ENCODE assay signal across 1 cellular context in genomic region chr16:10308305-10309193, GRCh38.
TF ChIP-seq lines count a peak whose summit lies in the region.

No MANE protein-coding gene starts in this region.

TF ChIP-seq in HepG2, 621 proteins besides CTCF, POLR2A, EP300 and RAD21 (continued from another document and continues in another):
- TF ChIP-seq ZNF691 (CRISPR knock-in tag; IDR thresholded peaks at IDR 0.05; ENCODE audit: borderline replicate concordance, low read depth) (0 out of 2 replicates have a peak, but pooled peaks have one; percentile 74), ZNF740 (CRISPR knock-in tag; IDR thresholded peaks at IDR 0.05) (no peak), KDM3A (CRISPR knock-in tag; IDR thresholded peaks at IDR 0.05; ENCODE audit: low read depth) (no peak; the same call in 1 of the 2 replicates), ATF5 (CRISPR knock-in tag; IDR thresholded peaks at IDR 0.05; ENCODE audit: low read depth) (0 out of 2 replicates have a peak, but pooled peaks have one; percentile 74), HOXA7 (CRISPR knock-in tag; IDR thresholded peaks at IDR 0.05) (no peak), ZNF687 (CRISPR knock-in tag; IDR thresholded peaks at IDR 0.05) (peak; percentile 52), ZNF296 (CRISPR knock-in tag; conservative IDR thresholded peaks at IDR 0.05) (no peak), BCLAF1 (IDR thresholded peaks at IDR 0.05) (no peak), NR2C2 (CRISPR knock-in tag; IDR thresholded peaks at IDR 0.05; ENCODE audit: borderline replicate concordance) (no peak), FOXJ3 (CRISPR knock-in tag; IDR thresholded peaks at IDR 0.05; ENCODE audit: borderline replicate concordance) (no peak), NKX3-1 (CRISPR knock-in tag; IDR thresholded peaks at IDR 0.05) (no peak), GABPB1 (CRISPR knock-in tag; IDR thresholded peaks at IDR 0.05) (no peak; the same call in 1 of the 2 replicates), DZIP1 (CRISPR knock-in tag; IDR thresholded peaks at IDR 0.05) (0 out of 2 replicates have a peak, but pooled peaks have one; percentile 51), MAX (IDR thresholded peaks at IDR 0.05) (peak; percentile 30; the same call in 1 of the 2 replicates), ZNF12 (CRISPR knock-in tag; IDR thresholded peaks at IDR 0.05) (peak; percentile 75), ZNF788 (CRISPR knock-in tag; IDR thresholded peaks at IDR 0.05; ENCODE audit: borderline replicate concordance) (0 out of 2 replicates have a peak, but pooled peaks have one; percentile 36), SYNCRIP (IDR thresholded peaks at IDR 0.05; ENCODE audit: insufficient read depth, low read depth, low read length) (no peak), IKZF4 (CRISPR knock-in tag; IDR thresholded peaks at IDR 0.05; ENCODE audit: borderline replicate concordance, low read depth, not compliant biosample characterization) (no peak), UBTF (CRISPR knock-in tag; IDR thresholded peaks at IDR 0.05) (0 out of 2 replicates have a peak, but pooled peaks have one; percentile 34), ZEB1 (IDR thresholded peaks at IDR 0.05; ENCODE audit: insufficient replicate concordance, low read depth) (no peak), GFI1 (CRISPR knock-in tag; IDR thresholded peaks at IDR 0.05; ENCODE audit: borderline replicate concordance) (no peak), HOXA9 (CRISPR knock-in tag; IDR thresholded peaks at IDR 0.05; ENCODE audit: borderline replicate concordance) (no peak), CENPT (CRISPR knock-in tag; IDR thresholded peaks at IDR 0.05; ENCODE audit: low read depth) (no peak), GMEB2 (CRISPR knock-in tag; IDR thresholded peaks at IDR 0.05; ENCODE audit: low read depth) (no peak), ELF1 (CRISPR knock-in tag; IDR thresholded peaks at IDR 0.05) (peak; percentile 40; the same call in 1 of the 2 replicates), ZNF160 (CRISPR knock-in tag; IDR thresholded peaks at IDR 0.05) (no peak), SP140L (CRISPR knock-in tag; IDR thresholded peaks at IDR 0.05; ENCODE audit: borderline replicate concordance) (no peak), ZMYM2 (CRISPR knock-in tag; IDR thresholded peaks at IDR 0.05) (peak; percentile 88), TERF1 (CRISPR knock-in tag; IDR thresholded peaks at IDR 0.05) (no peak), MAF1 (CRISPR knock-in tag; IDR thresholded peaks at IDR 0.05; ENCODE audit: borderline replicate concordance) (no peak), ZFYVE20 (CRISPR knock-in tag; IDR thresholded peaks at IDR 0.05; ENCODE audit: borderline replicate concordance, low read depth) (no peak), TAF15 (IDR thresholded peaks at IDR 0.05; ENCODE audit: low read depth, low read length, poor library complexity, severe bottlenecking) (no peak), ONECUT2 (CRISPR knock-in tag; IDR thresholded peaks at IDR 0.05) (no peak), TP53 (CRISPR knock-in tag; conservative IDR thresholded peaks at IDR 0.05) (no peak), MED13 (CRISPR knock-in tag; IDR thresholded peaks at IDR 0.05) (no peak), NFATC3 (CRISPR knock-in tag; IDR thresholded peaks at IDR 0.05) (no peak), AKAP8 (CRISPR knock-in tag; IDR thresholded peaks at IDR 0.05) (0 out of 2 replicates have a peak, but pooled peaks have one; percentile 24), ZNF451 (CRISPR knock-in tag; IDR thresholded peaks at IDR 0.05) (no peak), PAXIP1 (CRISPR knock-in tag; conservative IDR thresholded peaks at IDR 0.05) (0 out of 2 replicates have a peak, but pooled peaks have one; percentile 47), BHLHE40 (IDR thresholded peaks at IDR 0.05; ENCODE audit: low read length) (no peak)
